Comparison of ENCODE assay signal across 1 cellular context in genomic region chr1:238485906-238486219, GRCh38.
TF ChIP-seq lines count a peak whose summit lies in the region.

No MANE protein-coding gene starts in this region.

TF ChIP-seq in HepG2, 621 proteins besides CTCF, POLR2A, EP300 and RAD21 (continued from another document):
- TF ChIP-seq ZNF576 (CRISPR knock-in tag; IDR thresholded peaks at IDR 0.05) (no peak), RBM39 (IDR thresholded peaks at IDR 0.05; ENCODE audit: low read depth, low read length, poor library complexity, severe bottlenecking) (no peak)
TF ChIP-seq in HepG2: peak in this region for 0.
